ENCODE assay signal across 1 cellular context in the genomic region with DNA sequence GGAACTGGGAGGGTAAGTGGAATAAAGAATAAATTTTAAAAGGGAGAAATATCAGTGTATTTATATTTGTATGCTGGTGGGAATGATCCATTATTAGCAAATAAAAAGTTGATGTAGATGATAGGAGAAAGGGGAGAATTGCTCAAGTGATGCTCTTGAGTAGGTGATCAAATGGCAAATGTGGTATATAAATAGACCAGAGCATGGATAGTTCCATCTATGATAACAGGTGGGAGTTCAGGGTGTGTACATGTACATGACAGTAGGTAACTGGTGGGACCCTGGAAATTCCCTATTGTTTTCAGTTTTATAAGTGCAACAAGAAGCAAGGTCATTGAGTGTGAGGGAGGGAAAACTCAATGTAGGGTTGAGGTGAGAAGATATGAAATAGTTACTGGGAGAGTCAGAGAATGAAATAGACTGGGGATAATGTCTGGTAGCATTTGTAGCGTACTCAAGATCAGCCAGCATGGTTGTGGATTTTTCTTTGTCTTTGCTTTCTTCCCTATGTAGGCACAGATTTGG.
TF ChIP-seq lines count a peak whose summit lies in the region.

No MANE protein-coding gene starts in this region.

TF ChIP-seq in GM12878, 131 proteins besides CTCF, POLR2A, EP300 and RAD21:
- TF ChIP-seq, protein P1, sequence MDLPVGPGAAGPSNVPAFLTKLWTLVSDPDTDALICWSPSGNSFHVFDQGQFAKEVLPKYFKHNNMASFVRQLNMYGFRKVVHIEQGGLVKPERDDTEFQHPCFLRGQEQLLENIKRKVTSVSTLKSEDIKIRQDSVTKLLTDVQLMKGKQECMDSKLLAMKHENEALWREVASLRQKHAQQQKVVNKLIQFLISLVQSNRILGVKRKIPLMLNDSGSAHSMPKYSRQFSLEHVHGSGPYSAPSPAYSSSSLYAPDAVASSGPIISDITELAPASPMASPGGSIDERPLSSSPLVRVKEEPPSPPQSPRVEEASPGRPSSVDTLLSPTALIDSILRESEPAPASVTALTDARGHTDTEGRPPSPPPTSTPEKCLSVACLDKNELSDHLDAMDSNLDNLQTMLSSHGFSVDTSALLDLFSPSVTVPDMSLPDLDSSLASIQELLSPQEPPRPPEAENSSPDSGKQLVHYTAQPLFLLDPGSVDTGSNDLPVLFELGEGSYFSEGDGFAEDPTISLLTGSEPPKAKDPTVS (IDR thresholded peaks at IDR 0.05; ENCODE audit: low read depth, low read length) = no peak
- TF ChIP-seq SP1 (IDR thresholded peaks at IDR 0.05; ENCODE audit: low read depth, low read length) = no peak
- TF ChIP-seq DPF2 (IDR thresholded peaks at IDR 0.05) = no peak
- TF ChIP-seq LARP7 (IDR thresholded peaks at IDR 0.05) = no peak
- no peak for TF ChIP-seq RUNX3 (IDR thresholded peaks at IDR 0.05; ENCODE audit: low read length)
- TF ChIP-seq KDM1A (IDR thresholded peaks at IDR 0.05; ENCODE audit: borderline replicate concordance) = no peak
- TF ChIP-seq NR2C1 (IDR thresholded peaks at IDR 0.05) = no peak
- TF ChIP-seq, protein P2, sequence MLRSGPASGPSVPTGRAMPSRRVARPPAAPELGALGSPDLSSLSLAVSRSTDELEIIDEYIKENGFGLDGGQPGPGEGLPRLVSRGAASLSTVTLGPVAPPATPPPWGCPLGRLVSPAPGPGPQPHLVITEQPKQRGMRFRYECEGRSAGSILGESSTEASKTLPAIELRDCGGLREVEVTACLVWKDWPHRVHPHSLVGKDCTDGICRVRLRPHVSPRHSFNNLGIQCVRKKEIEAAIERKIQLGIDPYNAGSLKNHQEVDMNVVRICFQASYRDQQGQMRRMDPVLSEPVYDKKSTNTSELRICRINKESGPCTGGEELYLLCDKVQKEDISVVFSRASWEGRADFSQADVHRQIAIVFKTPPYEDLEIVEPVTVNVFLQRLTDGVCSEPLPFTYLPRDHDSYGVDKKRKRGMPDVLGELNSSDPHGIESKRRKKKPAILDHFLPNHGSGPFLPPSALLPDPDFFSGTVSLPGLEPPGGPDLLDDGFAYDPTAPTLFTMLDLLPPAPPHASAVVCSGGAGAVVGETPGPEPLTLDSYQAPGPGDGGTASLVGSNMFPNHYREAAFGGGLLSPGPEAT (IDR thresholded peaks at IDR 0.05; ENCODE audit: low read depth) = no peak
- no peak for TF ChIP-seq FOXK2 (IDR thresholded peaks at IDR 0.05)
- TF ChIP-seq PAX8 (IDR thresholded peaks at IDR 0.05) = no peak
